In genomic region chr2:184346338-184346862, GRCh38 we compare ENCODE assay signal across 25 cellular contexts.
"Had no signal": no experiment of that assay in that cellular context is flagged by ENCODE, and none has a peak within 500 bp of the region (broad histone marks: within the 10 kb centered on the region; RNA-seq: fewer than 3 reads in every experiment).

No MANE protein-coding gene starts in this region.

- H3K27ac Mint-ChIP-seq: endodermal cell; memory B cell; mesothelial cell of epicardium; natural killer cell; stimulated activated naive B cell treated with anti-CD40 and anti-IgM and Interleukin-4, amounts not matched to agents 10 μg/mL and 1 μg/mL and 100 μg/mL, for 72 hours; type B pancreatic cell had no signal

- H3K36me3 Mint-ChIP-seq: natural killer cell; stimulated activated naive B cell treated with anti-CD40 and anti-IgM and Interleukin-4, amounts not matched to agents 10 μg/mL and 1 μg/mL and 100 μg/mL, for 72 hours; type B pancreatic cell had no signal

- H3K9me3 ChIP-seq: lower lobe of right lung, ovary, right atrium auricular region had no signal

- H3K27me3 ChIP-seq: heart left ventricle, left lung, ovary, right atrium auricular region, sigmoid colon had no signal

- ATAC-seq: esophagus mucosa; heart left ventricle; left lung; lower lobe of right lung; natural killer cell; stimulated activated naive B cell treated with anti-CD40 and anti-IgM and Interleukin-4, amounts not matched to agents 10 μg/mL and 1 μg/mL and 100 μg/mL, for 72 hours; stimulated activated naive CD8-positive, alpha-beta T cell treated with anti-CD3 and anti-CD28 coated beads, Interleukin-15, amount 100 ng/mL, for 72 hours had no signal

- FAIRE-seq: frontal cortex, urothelium cell line had no signal

- H3K9me3 Mint-ChIP-seq: endodermal cell, type B pancreatic cell had no signal

- H3K4me1 ChIP-seq: heart left ventricle, left lung, lower lobe of right lung, right atrium auricular region, sigmoid colon had no signal

- H3K4me3 Mint-ChIP-seq: endodermal cell; memory B cell; mesothelial cell of epicardium; natural killer cell; neural crest cell; stimulated activated naive B cell treated with anti-CD40 and anti-IgM and Interleukin-4, amounts not matched to agents 10 μg/mL and 1 μg/mL and 100 μg/mL, for 72 hours; stimulated activated naive CD8-positive, alpha-beta T cell treated with anti-CD3 and anti-CD28 coated beads, Interleukin-15, amount 100 ng/mL, for 72 hours; type B pancreatic cell had no signal

- DNase-seq: effector CD4-positive, alpha-beta T cell; endodermal cell; heart left ventricle; hippocampal formation; islet precursor cell; left lung; lower lobe of right lung; natural killer cell; nucleus accumbens; ovary; sigmoid colon; stimulated activated CD4-positive, alpha-beta T cell treated with anti-CD3 and anti-CD28 coated beads, Interleukin-2, amount 100 ng/mL, for 24 hours; stimulated activated CD4-positive, alpha-beta T cell treated with anti-CD3 and anti-CD28 coated beads, Interleukin-4, amount 100 ng/mL, for 4 hours; stimulated activated naive B cell treated with anti-CD40 and anti-IgM and Interleukin-4, amounts not matched to agents 10 μg/mL and 1 μg/mL and 100 μg/mL, for 72 hours; stimulated activated naive CD8-positive, alpha-beta T cell treated with anti-CD3 and anti-CD28 coated beads, Interleukin-15, amount 100 ng/mL, for 72 hours had no signal

- H3K36me3 ChIP-seq: heart left ventricle, left lung, lower lobe of right lung, ovary, right atrium auricular region, sigmoid colon had no signal

- H3K27ac ChIP-seq: coronary artery, heart left ventricle, left lung, lower lobe of right lung, ovary, right atrium auricular region, sigmoid colon, skin epidermis had no signal

- H3K4me3 ChIP-seq: coronary artery, heart left ventricle, left lung, lower lobe of right lung, ovary, right atrium auricular region, sigmoid colon, skin epidermis had no signal

- H3K4me1 Mint-ChIP-seq: mesothelial cell of epicardium; natural killer cell; neural crest cell; stimulated activated naive B cell treated with anti-CD40 and anti-IgM and Interleukin-4, amounts not matched to agents 10 μg/mL and 1 μg/mL and 100 μg/mL, for 72 hours; stimulated activated naive CD8-positive, alpha-beta T cell treated with anti-CD3 and anti-CD28 coated beads, Interleukin-15, amount 100 ng/mL, for 72 hours had no signal

- H3K27me3 Mint-ChIP-seq: memory B cell; stimulated activated naive B cell treated with anti-CD40 and anti-IgM and Interleukin-4, amounts not matched to agents 10 μg/mL and 1 μg/mL and 100 μg/mL, for 72 hours; stimulated activated naive CD8-positive, alpha-beta T cell treated with anti-CD3 and anti-CD28 coated beads, Interleukin-15, amount 100 ng/mL, for 72 hours; type B pancreatic cell had no signal
